Comparison of ENCODE assay signal across 11 cellular contexts in genomic region chrX:2894885-2895292, GRCh38. TPM values are rescaled to one million over a fixed set of nuclear protein-coding genes. Genes with fewer than 3 reads are reported as not detected.
A peak's percentile ranks its signal among the peaks of the same experiment; 100 is the strongest.
DNase-seq lines count a peak whose midpoint lies in the region; ATAC-seq, FAIRE-seq and TF ChIP-seq lines count a peak whose summit lies in the region.
"Had no signal": no experiment of that assay in that cellular context is flagged by ENCODE, and none has a peak within 500 bp of the region (broad histone marks: within the 10 kb centered on the region; RNA-seq: fewer than 3 reads in every experiment).

No MANE protein-coding gene starts in this region.

- H3K36me3 Mint-ChIP-seq in Calu3 (ENCODE audit: insufficient read depth, unreplicated experiment): peaks cover 30% of the 10 kb centered on the region
- H3K36me3 Mint-ChIP-seq in activated naive CD8-positive, alpha-beta T cell treated with anti-CD3 and anti-CD28 coated beads, Interleukin-2, amount 50 U/mL, for 24 hours (ENCODE audit: low read depth): no peaks in the 10 kb centered on the region

- H3K79me1 ChIP-seq in trophoblast cell (ENCODE audit: low read length): peaks cover 27% of the 10 kb centered on the region

- H3K18ac ChIP-seq in trophoblast cell (ENCODE audit: low read length): no peak overlapping the region

- no peak overlapping the region for H2AK5ac ChIP-seq in trophoblast cell (ENCODE audit: low read length)

- no peak overlapping the region for H3K4ac ChIP-seq in trophoblast cell (ENCODE audit: low read depth, low read length)

- H2BK12ac ChIP-seq in trophoblast cell (ENCODE audit: low read length): peak overlapping the region; percentile 7

- peak overlapping the region; percentile 77 for H3K27ac ChIP-seq in trophoblast cell (ENCODE audit: low read depth, low read length)
- H3K27ac ChIP-seq: parathyroid adenoma had no signal

- no CpG with 5 or more reads among the region's 9 CpGs for WGBS in trophoblast cell (ENCODE audit: extremely low coverage, insufficient coverage, insufficient read length)

- TF ChIP-seq POLR2A in NB4 (IDR thresholded peaks at IDR 0.05; ENCODE audit: extremely low read depth, insufficient read length): no peak

- H3K14ac ChIP-seq in trophoblast cell (ENCODE audit: low read length): no peak overlapping the region

- H3K4me2 ChIP-seq in trophoblast cell (ENCODE audit: low read length): peak overlapping the region; percentile 48

- no peak overlapping the region for H3K23ac ChIP-seq in trophoblast cell (ENCODE audit: low read length)

- ATAC-seq in activated naive CD8-positive, alpha-beta T cell treated with anti-CD3 and anti-CD28 coated beads, Interleukin-2, amount 50 U/mL, for 24 hours: no peak

- H3K36me3 ChIP-seq in trophoblast cell (ENCODE audit: control insufficient read depth in 1 of 2, insufficient read depth in 2 of 2, low read length in 2 of 2): no peaks in the 10 kb centered on the region

- no peak overlapping the region for H4K12ac ChIP-seq in trophoblast cell (ENCODE audit: low read depth, low read length)

- H3K4me3 ChIP-seq in NB4 (ENCODE audit: low read depth, low read length): no peak overlapping the region
- no peak overlapping the region for H3K4me3 ChIP-seq in trophoblast cell (ENCODE audit: low read depth, low read length)

- FAIRE-seq in RCC 7860 (lab: Jason Lieb, UNC): no peak

- H2BK120ac ChIP-seq in trophoblast cell (ENCODE audit: insufficient read depth, low read length, poor library complexity): peak overlapping the region; percentile 8

- H3K4me1 Mint-ChIP-seq in Calu3 (ENCODE audit: low read depth, unreplicated experiment): peaks cover 62% of the 10 kb centered on the region
- peaks cover 8% of the 10 kb centered on the region for H3K4me1 Mint-ChIP-seq in activated naive CD8-positive, alpha-beta T cell treated with anti-CD3 and anti-CD28 coated beads, Interleukin-2, amount 50 U/mL, for 24 hours

- no peaks in the 10 kb centered on the region for H3K9me3 Mint-ChIP-seq in Calu3 (ENCODE audit: low read depth, unreplicated experiment)
- no peaks in the 10 kb centered on the region for H3K9me3 Mint-ChIP-seq in activated naive CD8-positive, alpha-beta T cell treated with anti-CD3 and anti-CD28 coated beads, Interleukin-2, amount 50 U/mL, for 24 hours

- H3K9ac ChIP-seq in trophoblast cell (ENCODE audit: low read length): no peak overlapping the region
- H3K9ac ChIP-seq: parathyroid adenoma had no signal

- H3K9me3 ChIP-seq in trophoblast cell (ENCODE audit: insufficient read depth, low read depth, low read length): no peaks in the 10 kb centered on the region

- H3K4me3 Mint-ChIP-seq in Calu3 (ENCODE audit: low read depth, unreplicated experiment): no peak overlapping the region
- H3K4me3 Mint-ChIP-seq in activated naive CD8-positive, alpha-beta T cell treated with anti-CD3 and anti-CD28 coated beads, Interleukin-2, amount 50 U/mL, for 24 hours: no peak overlapping the region

- no TSS peak for BruUV-seq in Calu3 (replicated peaks; lab: Mats Ljungman, UMichigan)

- H2AFZ ChIP-seq in trophoblast cell (ENCODE audit: insufficient read depth, low read length, poor library complexity): no peak overlapping the region
- H2AFZ ChIP-seq: parathyroid adenoma had no signal

- peak overlapping the region; percentile 52 for H3K27ac Mint-ChIP-seq in Calu3 (ENCODE audit: unreplicated experiment)
- H3K27ac Mint-ChIP-seq in activated naive CD8-positive, alpha-beta T cell treated with anti-CD3 and anti-CD28 coated beads, Interleukin-2, amount 50 U/mL, for 24 hours: no peak overlapping the region

- H3K4me1 ChIP-seq in trophoblast cell (ENCODE audit: control insufficient read depth in 1 of 2, insufficient read depth in 2 of 2, low read length in 2 of 2): peaks cover 24% of the 10 kb centered on the region in 2 experiments
- H3K4me1 ChIP-seq: parathyroid adenoma had no signal

- TF ChIP-seq CTCF in Calu3 (IDR thresholded peaks at IDR 0.05; ENCODE audit: unreplicated experiment): no peak
- TF ChIP-seq CTCF in NB4 (IDR thresholded peaks at IDR 0.05; ENCODE audit: low read depth, low read length): no peak

- H4K8ac ChIP-seq in trophoblast cell (ENCODE audit: low read depth, low read length): no peak overlapping the region

- CTCF ChIA-PET in Calu3 (lab: Charles Lee): interaction anchor here (0.6 to 1.2 kb wide), 2 partner anchors 10 to 654 kb away, joined by 3 to 5 read pairs; no protein-coding TSS in a partner anchor

- peak; percentile 54 for DNase-seq in Calu3
- DNase-seq in NB4 (ENCODE audit: low read depth): peak; percentile 88
- DNase-seq in astrocyte of the hippocampus (ENCODE audit: low read depth, low spot score): peak; percentile 37
- DNase-seq in trophoblast cell: peak in 1 of 2 donors; percentile 62
- no peak for DNase-seq in effector CD4-positive, alpha-beta T cell
- no peak for DNase-seq in RCC 7860 (ENCODE audit: low spot score)
- no peak for DNase-seq in AML-193 (lab: John Stamatoyannopoulos, UW)
- no peak for DNase-seq in activated naive CD8-positive, alpha-beta T cell treated with anti-CD3 and anti-CD28 coated beads, Interleukin-2, amount 50 U/mL, for 24 hours
- DNase-seq: activated T-cell treated with anti-CD3 and anti-CD28 coated beads, Interleukin-2, amount 50 U/mL, for 48 hours; stimulated activated CD8-positive, alpha-beta memory T cell treated with anti-CD3 and anti-CD28 coated beads, Interleukin-4, amount 100 ng/mL, for 48 hours had no signal

- peak overlapping the region; percentile 2 for H2BK5ac ChIP-seq in trophoblast cell (ENCODE audit: low read depth, low read length, poor library complexity)

- H3K27me3 Mint-ChIP-seq in Calu3 (ENCODE audit: unreplicated experiment): no peaks in the 10 kb centered on the region
- H3K27me3 Mint-ChIP-seq in activated naive CD8-positive, alpha-beta T cell treated with anti-CD3 and anti-CD28 coated beads, Interleukin-2, amount 50 U/mL, for 24 hours: no peaks in the 10 kb centered on the region

- intact Hi-C loops in Calu3 (cut with micrococcal nuclease; ENCODE audit: unreplicated experiment): loop anchor here (5.0 kb wide), 1 partner anchor 132 kb away; no protein-coding TSS in a partner anchor

- H3K79me2 ChIP-seq in trophoblast cell (ENCODE audit: control insufficient read depth, insufficient read depth, low read length, poor library complexity): no peaks in the 10 kb centered on the region
- H3K79me2 ChIP-seq: parathyroid adenoma had no signal

- peak overlapping the region; percentile 63 for H4K91ac ChIP-seq in trophoblast cell (ENCODE audit: low read depth, low read length)

- H3K27me3 ChIP-seq in trophoblast cell (ENCODE audit: insufficient read depth, low read length): no peaks in the 10 kb centered on the region

RNA-seq across cellular contexts. Expression of gene ARSD, which starts 34.2 kb away (rescaled TPM):
- total RNA-seq in Calu3 (2022): 42.0 and 47.8 TPM in 2 replicates
- 12.1 and 12.5 TPM in 2 replicates for polyA plus RNA-seq in trophoblast cell (2013)

Comparison
In these comparisons a context has a peak if more than half of its experiments do, and no peak if none do; other contexts are left out.
1. DNase-seq: peak in Calu3 (single experiment), NB4 (single experiment) and astrocyte of the hippocampus (single experiment); none in effector CD4-positive, alpha-beta T cell (single experiment), RCC 7860 (single experiment), AML-193 (0 of 2) and activated naive CD8-positive, alpha-beta T cell treated with anti-CD3 and anti-CD28 coated beads, Interleukin-2, amount 50 U/mL, for 24 hours (single experiment).